10 cellular contexts compared by ENCODE assay signal in genomic region chr16:25691519-25692091, GRCh38. TPM values are rescaled to one million over a fixed set of nuclear protein-coding genes. Genes with fewer than 3 reads are reported as not detected.
A peak's percentile ranks its signal among the peaks of the same experiment; 100 is the strongest.
DNase-seq lines count a peak whose midpoint lies in the region; ATAC-seq and FAIRE-seq lines count a peak whose summit lies in the region.
"Had no signal": no experiment of that assay in that cellular context is flagged by ENCODE, and none has a peak within 500 bp of the region (broad histone marks: within the 10 kb centered on the region; RNA-seq: fewer than 3 reads in every experiment).

Gene HS3ST4, plus strand, starts transcription at chr16:25691959.

- no peaks in the 10 kb centered on the region for H3K4me1 Mint-ChIP-seq in activated CD4-positive, alpha-beta T cell treated with anti-CD3 and anti-CD28 coated beads, Interleukin-2, amount 10 ng/mL, durations not matched to agents 24 days and 14 days
- H3K4me1 Mint-ChIP-seq in stimulated activated effector memory CD8-positive, alpha-beta T cell treated with anti-CD3 and anti-CD28 coated beads, Interleukin-12 subunit alpha, Interleukin-12 subunit beta, amount 100 ng/mL, for 72 hours = no peaks in the 10 kb centered on the region

- no peak for DNase-seq in activated CD4-positive, alpha-beta T cell treated with anti-CD3 and anti-CD28 coated beads, Interleukin-2, amount 10 ng/mL, durations not matched to agents 24 days and 14 days
- DNase-seq in activated CD4-positive, alpha-beta T cell treated with anti-CD3 and anti-CD28 coated beads for 4 hours = no peak
- DNase-seq in NCI-H526 treated with DMSO at 0.1 percent for 48 hours (lab: John Stamatoyannopoulos, UW) (peak; percentile 72), RCC 7860 (ENCODE audit: low spot score) (no peak), UCSD-AML1 (lab: John Stamatoyannopoulos, UW; ENCODE audit: unreplicated experiment) (no peak)
- DNase-seq in stimulated activated effector memory CD8-positive, alpha-beta T cell treated with anti-CD3 and anti-CD28 coated beads, Interleukin-12 subunit alpha, Interleukin-12 subunit beta, amount 100 ng/mL, for 72 hours (ENCODE audit: low spot score in 2 of 2) = no peak
- DNase-seq: BE2C, PC-3 had no signal

- no peak for ATAC-seq in stimulated activated effector memory CD8-positive, alpha-beta T cell treated with anti-CD3 and anti-CD28 coated beads, Interleukin-12 subunit alpha, Interleukin-12 subunit beta, amount 100 ng/mL, for 72 hours
- no peak for ATAC-seq in HG03571 (IDR thresholded peaks at IDR 0.05; ENCODE audit: unreplicated experiment)
- ATAC-seq: PC-3 had no signal

- no peak for FAIRE-seq in RCC 7860 (lab: Jason Lieb, UNC)

- no peaks in the 10 kb centered on the region for H3K9me3 ChIP-seq in iPS-18c (ENCODE audit: control insufficient read depth, insufficient read depth, low read length)
- H3K9me3 ChIP-seq: BE2C had no signal

- peaks cover 56% of the 10 kb centered on the region for H3K27me3 Mint-ChIP-seq in activated CD4-positive, alpha-beta T cell treated with anti-CD3 and anti-CD28 coated beads, Interleukin-2, amount 10 ng/mL, durations not matched to agents 24 days and 14 days

- H3K27ac Mint-ChIP-seq in activated CD4-positive, alpha-beta T cell treated with anti-CD3 and anti-CD28 coated beads, Interleukin-2, amount 10 ng/mL, durations not matched to agents 24 days and 14 days = no peak within 1 kb of the TSS
- no peak within 1 kb of the TSS for H3K27ac Mint-ChIP-seq in stimulated activated effector memory CD8-positive, alpha-beta T cell treated with anti-CD3 and anti-CD28 coated beads, Interleukin-12 subunit alpha, Interleukin-12 subunit beta, amount 100 ng/mL, for 72 hours

- no peaks in the 10 kb centered on the region for H3K36me3 Mint-ChIP-seq in activated CD4-positive, alpha-beta T cell treated with anti-CD3 and anti-CD28 coated beads, Interleukin-2, amount 10 ng/mL, durations not matched to agents 24 days and 14 days (ENCODE audit: low read depth)
- H3K36me3 Mint-ChIP-seq in stimulated activated effector memory CD8-positive, alpha-beta T cell treated with anti-CD3 and anti-CD28 coated beads, Interleukin-12 subunit alpha, Interleukin-12 subunit beta, amount 100 ng/mL, for 72 hours = no peaks in the 10 kb centered on the region

- no peaks in the 10 kb centered on the region for H3K9me3 Mint-ChIP-seq in activated CD4-positive, alpha-beta T cell treated with anti-CD3 and anti-CD28 coated beads, Interleukin-2, amount 10 ng/mL, durations not matched to agents 24 days and 14 days
- H3K9me3 Mint-ChIP-seq in stimulated activated effector memory CD8-positive, alpha-beta T cell treated with anti-CD3 and anti-CD28 coated beads, Interleukin-12 subunit alpha, Interleukin-12 subunit beta, amount 100 ng/mL, for 72 hours = no peaks in the 10 kb centered on the region

- peak within 1 kb of the TSS; percentile 18 for H3K4me3 Mint-ChIP-seq in activated CD4-positive, alpha-beta T cell treated with anti-CD3 and anti-CD28 coated beads, Interleukin-2, amount 10 ng/mL, durations not matched to agents 24 days and 14 days
- H3K4me3 Mint-ChIP-seq in stimulated activated effector memory CD8-positive, alpha-beta T cell treated with anti-CD3 and anti-CD28 coated beads, Interleukin-12 subunit alpha, Interleukin-12 subunit beta, amount 100 ng/mL, for 72 hours = peak within 1 kb of the TSS; percentile 19

- peak within 1 kb of the TSS; percentile 66 for H3K4me3 ChIP-seq in iPS-18c (ENCODE audit: insufficient read depth, low read depth, low read length)

- intact Hi-C loops in activated CD4-positive, alpha-beta T cell treated with anti-CD3 and anti-CD28 coated beads, Interleukin-2, amount 10 ng/mL, durations not matched to agents 24 days and 14 days (cut with micrococcal nuclease) = no loop called here

RNA-seq across cellular contexts. Expression of gene HS3ST4, which starts in this region (rescaled TPM):
- not detected in 2 replicates for total RNA-seq in activated CD4-positive, alpha-beta T cell treated with anti-CD3 and anti-CD28 coated beads, Interleukin-2, amount 10 ng/mL, durations not matched to agents 24 days and 14 days
- total RNA-seq: PC-3 had no signal
